ENCODE assay signal across 27 cellular contexts in genomic region chr3:114644372-114644771, GRCh38.
"Had no signal": no experiment of that assay in that cellular context is flagged by ENCODE, and none has a peak within 500 bp of the region (broad histone marks: within the 10 kb centered on the region; RNA-seq: fewer than 3 reads in every experiment).

No MANE protein-coding gene starts in this region.

- H3K27me3 ChIP-seq: body of pancreas, testis, vagina had no signal

- H3K4me1 ChIP-seq: vagina had no signal

- H3K4me3 ChIP-seq: body of pancreas, smooth muscle cell, testis, vagina had no signal

- H3K4me3 Mint-ChIP-seq: activated CD4-positive, alpha-beta memory T cell treated with anti-CD3 and anti-CD28 coated beads, Interleukin-2, amount 10 ng/mL, durations not matched to agents 7 days and 5 days; activated CD4-positive, alpha-beta T cell treated with anti-CD3 and anti-CD28 coated beads, Interleukin-2, amount 10 ng/mL, durations not matched to agents 24 days and 14 days; activated CD8-positive, alpha-beta memory T cell treated with anti-CD3 and anti-CD28 coated beads, Interleukin-2, amount 10 ng/mL, durations not matched to agents 7 days and 5 days; activated naive CD4-positive, alpha-beta T cell treated with anti-CD3 and anti-CD28 coated beads, Interleukin-2, amount 50 U/mL, for 24 hours; dendritic cell treated with granulocyte-macrophage colony-stimulating factor and Interleukin-4, amounts not matched to agents 40 ng/mL and 50 ng/mL, for 4 days; nephron; stimulated activated naive B cell treated with anti-CD40 and anti-IgM and Interleukin-4, amounts not matched to agents 10 μg/mL and 1 μg/mL and 100 μg/mL, for 72 hours had no signal

- H3K9me3 Mint-ChIP-seq: activated CD4-positive, alpha-beta memory T cell treated with anti-CD3 and anti-CD28 coated beads, Interleukin-2, amount 10 ng/mL, durations not matched to agents 7 days and 5 days; activated CD4-positive, alpha-beta T cell treated with anti-CD3 and anti-CD28 coated beads, Interleukin-2, amount 10 ng/mL, durations not matched to agents 24 days and 14 days; activated naive CD4-positive, alpha-beta T cell treated with anti-CD3 and anti-CD28 coated beads, Interleukin-2, amount 50 U/mL, for 24 hours; dendritic cell treated with granulocyte-macrophage colony-stimulating factor and Interleukin-4, amounts not matched to agents 40 ng/mL and 50 ng/mL, for 4 days; nephron; stimulated activated naive B cell treated with anti-CD40 and anti-IgM and Interleukin-4, amounts not matched to agents 10 μg/mL and 1 μg/mL and 100 μg/mL, for 72 hours had no signal

- H3K27me3 Mint-ChIP-seq: activated CD4-positive, alpha-beta memory T cell treated with anti-CD3 and anti-CD28 coated beads, Interleukin-2, amount 10 ng/mL, durations not matched to agents 7 days and 5 days; activated CD4-positive, alpha-beta T cell treated with anti-CD3 and anti-CD28 coated beads, Interleukin-2, amount 10 ng/mL, durations not matched to agents 24 days and 14 days; activated CD8-positive, alpha-beta memory T cell treated with anti-CD3 and anti-CD28 coated beads, Interleukin-2, amount 10 ng/mL, durations not matched to agents 7 days and 5 days; activated naive CD4-positive, alpha-beta T cell treated with anti-CD3 and anti-CD28 coated beads, Interleukin-2, amount 50 U/mL, for 24 hours; dendritic cell treated with granulocyte-macrophage colony-stimulating factor and Interleukin-4, amounts not matched to agents 40 ng/mL and 50 ng/mL, for 4 days; stimulated activated naive B cell treated with anti-CD40 and anti-IgM and Interleukin-4, amounts not matched to agents 10 μg/mL and 1 μg/mL and 100 μg/mL, for 72 hours had no signal

- H3K4me1 Mint-ChIP-seq: activated CD4-positive, alpha-beta memory T cell treated with anti-CD3 and anti-CD28 coated beads, Interleukin-2, amount 10 ng/mL, durations not matched to agents 7 days and 5 days; activated CD4-positive, alpha-beta T cell treated with anti-CD3 and anti-CD28 coated beads, Interleukin-2, amount 10 ng/mL, durations not matched to agents 24 days and 14 days; activated CD8-positive, alpha-beta memory T cell treated with anti-CD3 and anti-CD28 coated beads, Interleukin-2, amount 10 ng/mL, durations not matched to agents 7 days and 5 days had no signal

- ATAC-seq: activated CD4-positive, CD25-positive, alpha-beta regulatory T cell treated with anti-CD3 and anti-CD28 coated beads, Interleukin-2, amount 50 U/mL, for 24 hours; activated CD8-positive, alpha-beta memory T cell treated with anti-CD3 and anti-CD28 coated beads, Interleukin-2, amount 10 ng/mL, durations not matched to agents 7 days and 5 days; body of pancreas; left ventricle myocardium superior; sciatic nerve; stimulated activated naive B cell treated with anti-CD40 and anti-IgM and Interleukin-4, amounts not matched to agents 10 μg/mL and 1 μg/mL and 100 μg/mL, for 72 hours had no signal

- H3K27ac ChIP-seq: body of pancreas, testis, vagina, VCaP had no signal

- DNase-seq: activated CD4-positive, alpha-beta memory T cell treated with anti-CD3 and anti-CD28 coated beads, Interleukin-2, amount 10 ng/mL, durations not matched to agents 7 days and 5 days; activated CD4-positive, alpha-beta T cell treated with anti-CD3 and anti-CD28 coated beads, Interleukin-2, amount 10 ng/mL, durations not matched to agents 24 days and 14 days; activated CD8-positive, alpha-beta memory T cell treated with anti-CD3 and anti-CD28 coated beads, Interleukin-2, amount 10 ng/mL, durations not matched to agents 7 days and 5 days; activated gamma-delta T cell treated with Interleukin-2 at 50 U/mL for 16 hours; activated T-cell treated with anti-CD3 and anti-CD28 coated beads for 4 hours; anterior cingulate cortex; body of pancreas; caudate nucleus; effector CD4-positive, alpha-beta T cell; erythroblast; foreskin fibroblast; left ventricle myocardium superior; midbrain; posterior cingulate gyrus; stimulated activated CD4-positive, alpha-beta T cell treated with anti-CD3 and anti-CD28 coated beads, Interleukin-15, amount 100 ng/mL, for 24 hours; stimulated activated naive B cell treated with anti-CD40 and anti-IgM and Interleukin-4, amounts not matched to agents 10 μg/mL and 1 μg/mL and 100 μg/mL, for 72 hours; T-helper 2 cell; testis; trophoblast cell had no signal

- H3K4me2 ChIP-seq: smooth muscle cell had no signal

- H3K36me3 ChIP-seq: vagina had no signal

- H3K9me3 ChIP-seq: testis, vagina had no signal

- H3K27ac Mint-ChIP-seq: activated CD4-positive, alpha-beta memory T cell treated with anti-CD3 and anti-CD28 coated beads, Interleukin-2, amount 10 ng/mL, durations not matched to agents 7 days and 5 days; activated CD4-positive, alpha-beta T cell treated with anti-CD3 and anti-CD28 coated beads, Interleukin-2, amount 10 ng/mL, durations not matched to agents 24 days and 14 days; activated CD8-positive, alpha-beta memory T cell treated with anti-CD3 and anti-CD28 coated beads, Interleukin-2, amount 10 ng/mL, durations not matched to agents 7 days and 5 days; activated naive CD4-positive, alpha-beta T cell treated with anti-CD3 and anti-CD28 coated beads, Interleukin-2, amount 50 U/mL, for 24 hours; dendritic cell treated with granulocyte-macrophage colony-stimulating factor and Interleukin-4, amounts not matched to agents 40 ng/mL and 50 ng/mL, for 4 days; stimulated activated naive B cell treated with anti-CD40 and anti-IgM and Interleukin-4, amounts not matched to agents 10 μg/mL and 1 μg/mL and 100 μg/mL, for 72 hours had no signal
